ENCODE assay signal across 25 cellular contexts in genomic region chr19:2797280-2797679, GRCh38.
"Had no signal": no experiment of that assay in that cellular context is flagged by ENCODE, and none has a peak within 500 bp of the region (broad histone marks: within the 10 kb centered on the region; RNA-seq: fewer than 3 reads in every experiment).

No MANE protein-coding gene starts in this region.

- H3K4me1 Mint-ChIP-seq: neural progenitor cell had no signal

- H3K9ac ChIP-seq: neural progenitor cell had no signal

- H3K27ac ChIP-seq: foreskin keratinocyte, left lung, neural progenitor cell, pancreas, sigmoid colon, skin epidermis, tibial artery, upper lobe of left lung, uterus had no signal

- H3K4me1 ChIP-seq: foreskin keratinocyte, left lung, neural progenitor cell, pancreas, prostate gland, sigmoid colon, tibial artery, upper lobe of left lung, uterus had no signal

- ATAC-seq: foreskin keratinocyte, left lung, pancreas had no signal

- H3K4me3 Mint-ChIP-seq: dendritic cell treated with granulocyte-macrophage colony-stimulating factor and Interleukin-4, amounts not matched to agents 40 ng/mL and 50 ng/mL, for 4 days; natural killer cell treated with Interleukin-12 subunit alpha and Interleukin-12 subunit beta and Interleukin-15 and Interleukin-18, amount 100 ng/mL, for 72 hours; neural progenitor cell had no signal

- H3K9me3 ChIP-seq: left lung, pancreas, prostate gland, sigmoid colon, tibial artery, upper lobe of left lung, uterus had no signal

- H3K4me3 ChIP-seq: left lung, lung, neural progenitor cell, pancreas, sigmoid colon, skin epidermis, tibial artery, upper lobe of left lung, uterus had no signal

- FAIRE-seq: colon, endothelial cell of umbilical vein, pancreas had no signal

- H3K9me3 Mint-ChIP-seq: dendritic cell treated with granulocyte-macrophage colony-stimulating factor and Interleukin-4, amounts not matched to agents 40 ng/mL and 50 ng/mL, for 4 days; natural killer cell treated with Interleukin-12 subunit alpha and Interleukin-12 subunit beta and Interleukin-15 and Interleukin-18, amount 100 ng/mL, for 72 hours; neural progenitor cell had no signal

- DNase-seq: cerebellar nuclear complex; erythroblast; foreskin keratinocyte; hippocampal formation; islet precursor cell; mesenchymal stem cell; midbrain; nucleus accumbens; pancreas; retina; sigmoid colon; stimulated activated CD4-positive, alpha-beta T cell treated with anti-CD3 and anti-CD28 coated beads, Interleukin-12 subunit alpha, Interleukin-12 subunit beta, amount 100 ng/mL, for 4 hours; stimulated activated naive CD4-positive, alpha-beta T cell; tibial artery; uterus had no signal

- H3K27me3 Mint-ChIP-seq: dendritic cell treated with granulocyte-macrophage colony-stimulating factor and Interleukin-4, amounts not matched to agents 40 ng/mL and 50 ng/mL, for 4 days; natural killer cell treated with Interleukin-12 subunit alpha and Interleukin-12 subunit beta and Interleukin-15 and Interleukin-18, amount 100 ng/mL, for 72 hours had no signal

- H3K27me3 ChIP-seq: foreskin keratinocyte, left lung, neural progenitor cell, pancreas, sigmoid colon, tibial artery, upper lobe of left lung, uterus had no signal

- H3K36me3 ChIP-seq: neural progenitor cell, pancreas, prostate gland, uterus had no signal

- H3K27ac Mint-ChIP-seq: dendritic cell treated with granulocyte-macrophage colony-stimulating factor and Interleukin-4, amounts not matched to agents 40 ng/mL and 50 ng/mL, for 4 days; natural killer cell treated with Interleukin-12 subunit alpha and Interleukin-12 subunit beta and Interleukin-15 and Interleukin-18, amount 100 ng/mL, for 72 hours; neural progenitor cell had no signal

- H3K4me2 ChIP-seq: neural progenitor cell had no signal
